1 cellular context compared by ENCODE assay signal in the genomic region with DNA sequence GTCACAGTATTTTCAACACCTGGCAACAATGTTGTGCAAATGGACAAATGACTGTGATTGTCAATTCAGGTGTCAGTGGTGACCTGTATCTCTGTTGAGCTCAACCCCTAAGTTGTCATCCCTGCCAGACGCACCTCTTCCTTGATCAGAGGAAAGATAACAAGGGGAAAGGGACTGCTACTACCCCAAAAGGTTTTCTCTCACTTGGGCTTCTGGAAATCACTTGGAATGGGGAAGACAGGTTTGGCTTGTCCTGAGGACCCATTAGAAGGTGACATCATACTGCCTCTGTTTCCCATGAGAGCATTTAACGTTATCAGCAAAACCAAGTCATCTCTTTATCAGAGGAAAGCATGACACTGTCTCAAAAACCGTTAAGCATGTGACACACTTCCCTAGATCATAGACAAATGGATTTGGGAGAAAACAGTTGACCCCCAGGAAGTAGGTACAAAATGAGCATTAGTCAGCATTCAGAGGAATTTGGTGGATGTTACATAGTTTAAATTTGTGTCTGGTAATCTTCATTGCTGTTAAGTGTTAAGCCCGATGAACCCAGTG.
TF ChIP-seq lines count a peak whose summit lies in the region.

No MANE protein-coding gene starts in this region.

TF ChIP-seq in endothelial cell of umbilical vein, 7 proteins besides CTCF, POLR2A, EP300 and RAD21:
- peak; percentile 31 for TF ChIP-seq FOS (IDR thresholded peaks at IDR 0.05; ENCODE audit: borderline replicate concordance, insufficient read depth, low read length)
- TF ChIP-seq GATA2 (IDR thresholded peaks at IDR 0.05; ENCODE audit: insufficient read depth, insufficient read length, low read depth, low read length): peak; percentile 75
- no peak for TF ChIP-seq POLR2AphosphoS5 (IDR thresholded peaks at IDR 0.05; ENCODE audit: insufficient read depth, low read depth, low read length)
